ENCODE assay signal across 1 cellular context in the genomic region with DNA sequence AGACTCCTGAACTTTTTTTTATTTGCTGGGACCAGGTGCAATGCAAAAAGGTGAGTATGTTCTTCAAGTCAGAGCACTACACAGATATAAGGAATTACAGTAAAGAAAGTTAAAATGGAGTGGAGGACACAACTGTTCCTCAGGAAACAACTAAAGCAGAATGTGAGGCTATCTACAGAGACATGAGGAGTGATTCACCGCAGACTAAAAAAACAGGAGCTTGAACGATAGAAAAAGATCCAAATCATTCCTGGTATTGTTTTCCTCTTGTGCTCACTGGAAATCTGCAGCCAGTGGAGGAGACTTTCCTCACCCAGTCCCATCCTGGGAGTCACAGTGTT.
TF ChIP-seq lines count a peak whose summit lies in the region.

No MANE protein-coding gene starts in this region.

TF ChIP-seq in GM23338, 12 proteins besides CTCF, POLR2A, EP300 and RAD21 (continued from another document):
- TF ChIP-seq, protein P1, sequence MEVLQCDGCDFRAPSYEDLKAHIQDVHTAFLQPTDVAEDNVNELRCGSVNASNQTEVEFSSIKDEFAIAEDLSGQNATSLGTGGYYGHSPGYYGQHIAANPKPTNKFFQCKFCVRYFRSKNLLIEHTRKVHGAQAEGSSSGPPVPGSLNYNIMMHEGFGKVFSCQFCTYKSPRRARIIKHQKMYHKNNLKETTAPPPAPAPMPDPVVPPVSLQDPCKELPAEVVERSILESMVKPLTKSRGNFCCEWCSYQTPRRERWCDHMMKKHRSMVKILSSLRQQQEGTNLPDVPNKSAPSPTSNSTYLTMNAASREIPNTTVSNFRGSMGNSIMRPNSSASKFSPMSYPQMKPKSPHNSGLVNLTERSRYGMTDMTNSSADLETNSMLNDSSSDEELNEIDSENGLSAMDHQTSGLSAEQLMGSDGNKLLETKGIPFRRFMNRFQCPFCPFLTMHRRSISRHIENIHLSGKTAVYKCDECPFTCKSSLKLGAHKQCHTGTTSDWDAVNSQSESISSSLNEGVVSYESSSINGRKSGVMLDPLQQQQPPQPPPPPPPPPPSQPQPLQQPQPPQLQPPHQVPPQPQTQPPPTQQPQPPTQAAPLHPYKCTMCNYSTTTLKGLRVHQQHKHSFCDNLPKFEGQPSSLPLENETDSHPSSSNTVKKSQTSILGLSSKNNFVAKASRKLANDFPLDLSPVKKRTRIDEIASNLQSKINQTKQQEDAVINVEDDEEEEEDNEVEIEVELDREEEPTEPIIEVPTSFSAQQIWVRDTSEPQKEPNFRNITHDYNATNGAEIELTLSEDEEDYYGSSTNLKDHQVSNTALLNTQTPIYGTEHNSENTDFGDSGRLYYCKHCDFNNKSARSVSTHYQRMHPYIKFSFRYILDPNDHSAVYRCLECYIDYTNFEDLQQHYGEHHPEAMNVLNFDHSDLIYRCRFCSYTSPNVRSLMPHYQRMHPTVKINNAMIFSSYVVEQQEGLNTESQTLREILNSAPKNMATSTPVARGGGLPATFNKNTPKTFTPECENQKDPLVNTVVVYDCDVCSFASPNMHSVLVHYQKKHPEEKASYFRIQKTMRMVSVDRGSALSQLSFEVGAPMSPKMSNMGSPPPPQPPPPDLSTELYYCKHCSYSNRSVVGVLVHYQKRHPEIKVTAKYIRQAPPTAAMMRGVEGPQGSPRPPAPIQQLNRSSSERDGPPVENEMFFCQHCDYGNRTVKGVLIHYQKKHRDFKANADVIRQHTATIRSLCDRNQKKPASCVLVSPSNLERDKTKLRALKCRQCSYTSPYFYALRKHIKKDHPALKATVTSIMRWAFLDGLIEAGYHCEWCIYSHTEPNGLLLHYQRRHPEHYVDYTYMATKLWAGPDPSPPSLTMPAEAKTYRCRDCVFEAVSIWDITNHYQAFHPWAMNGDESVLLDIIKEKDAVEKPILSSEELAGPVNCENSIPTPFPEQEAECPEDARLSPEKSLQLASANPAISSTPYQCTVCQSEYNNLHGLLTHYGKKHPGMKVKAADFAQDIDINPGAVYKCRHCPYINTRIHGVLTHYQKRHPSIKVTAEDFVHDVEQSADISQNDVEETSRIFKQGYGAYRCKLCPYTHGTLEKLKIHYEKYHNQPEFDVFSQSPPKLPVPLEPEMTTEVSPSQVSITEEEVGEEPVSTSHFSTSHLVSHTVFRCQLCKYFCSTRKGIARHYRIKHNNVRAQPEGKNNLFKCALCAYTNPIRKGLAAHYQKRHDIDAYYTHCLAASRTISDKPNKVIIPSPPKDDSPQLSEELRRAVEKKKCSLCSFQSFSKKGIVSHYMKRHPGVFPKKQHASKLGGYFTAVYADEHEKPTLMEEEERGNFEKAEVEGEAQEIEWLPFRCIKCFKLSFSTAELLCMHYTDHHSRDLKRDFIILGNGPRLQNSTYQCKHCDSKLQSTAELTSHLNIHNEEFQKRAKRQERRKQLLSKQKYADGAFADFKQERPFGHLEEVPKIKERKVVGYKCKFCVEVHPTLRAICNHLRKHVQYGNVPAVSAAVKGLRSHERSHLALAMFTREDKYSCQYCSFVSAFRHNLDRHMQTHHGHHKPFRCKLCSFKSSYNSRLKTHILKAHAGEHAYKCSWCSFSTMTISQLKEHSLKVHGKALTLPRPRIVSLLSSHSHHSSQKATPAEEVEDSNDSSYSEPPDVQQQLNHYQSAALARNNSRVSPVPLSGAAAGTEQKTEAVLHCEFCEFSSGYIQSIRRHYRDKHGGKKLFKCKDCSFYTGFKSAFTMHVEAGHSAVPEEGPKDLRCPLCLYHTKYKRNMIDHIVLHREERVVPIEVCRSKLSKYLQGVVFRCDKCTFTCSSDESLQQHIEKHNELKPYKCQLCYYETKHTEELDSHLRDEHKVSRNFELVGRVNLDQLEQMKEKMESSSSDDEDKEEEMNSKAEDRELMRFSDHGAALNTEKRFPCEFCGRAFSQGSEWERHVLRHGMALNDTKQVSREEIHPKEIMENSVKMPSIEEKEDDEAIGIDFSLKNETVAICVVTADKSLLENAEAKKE (CRISPR knock-in tag; IDR thresholded peaks at IDR 0.05), result no peak
- no peak for TF ChIP-seq ZNF331 (CRISPR knock-in tag; IDR thresholded peaks at IDR 0.05; ENCODE audit: low read depth)
- no peak for TF ChIP-seq ZNF114 (CRISPR knock-in tag; IDR thresholded peaks at IDR 0.05)
- TF ChIP-seq JUNB (IDR thresholded peaks at IDR 0.05; ENCODE audit: unreplicated experiment), result no peak
- no peak for TF ChIP-seq EZH2 (IDR thresholded peaks at IDR 0.05; ENCODE audit: low read depth, unreplicated experiment)
- TF ChIP-seq STAT1 (IDR thresholded peaks at IDR 0.05; ENCODE audit: unreplicated experiment), result no peak
- TF ChIP-seq CREB1 (CRISPR knock-in tag; IDR thresholded peaks at IDR 0.05; ENCODE audit: low read depth), result no peak
- TF ChIP-seq POLR2AphosphoS5 (IDR thresholded peaks at IDR 0.05; ENCODE audit: low read depth), result no peak
- TF ChIP-seq EZH2phosphoT487 (IDR thresholded peaks at IDR 0.05; ENCODE audit: unreplicated experiment), result no peak
